15 cellular contexts compared by ENCODE assay signal in the genomic region with DNA sequence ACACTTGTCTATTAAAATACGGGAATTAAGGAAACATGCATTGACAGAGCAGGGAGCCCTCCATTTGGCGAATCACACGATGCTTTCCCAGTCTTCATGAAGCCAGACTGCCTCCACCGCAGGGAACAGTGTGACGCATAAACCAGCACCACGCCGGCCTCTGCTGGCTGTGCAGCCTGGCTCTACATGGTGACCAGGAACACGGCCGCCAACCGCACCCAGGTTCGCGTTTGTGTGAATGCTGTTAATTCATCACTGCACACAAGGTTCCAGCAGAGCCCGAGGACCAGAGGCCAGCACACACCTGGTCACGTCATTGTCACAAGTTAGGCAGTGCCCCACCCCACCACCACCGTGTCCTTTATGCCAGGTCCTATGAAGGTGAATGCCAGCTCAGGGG. TPM values are rescaled to one million over a fixed set of nuclear protein-coding genes. Genes with fewer than 3 reads are reported as not detected.
DNase-seq lines count a peak whose midpoint lies in the region; ATAC-seq and TF ChIP-seq lines count a peak whose summit lies in the region.
"Had no signal": no experiment of that assay in that cellular context is flagged by ENCODE, and none has a peak within 500 bp of the region (broad histone marks: within the 10 kb centered on the region; RNA-seq: fewer than 3 reads in every experiment).

No MANE protein-coding gene starts in this region.

- DNase-seq in activated naive CD8-positive, alpha-beta T cell treated with anti-CD3 and anti-CD28 coated beads, Interleukin-2, amount 10 ng/mL, durations not matched to agents 7 days and 5 days = no peak
- DNase-seq in activated naive CD8-positive, alpha-beta T cell treated with anti-CD3 and anti-CD28 coated beads for 36 hours = no peak
- DNase-seq in T-cell (no peak), lower lobe of right lung (no peak), head of caudate nucleus (no peak), NCI-H1417 (lab: John Stamatoyannopoulos, UW) (no peak)
- DNase-seq in activated T-helper 1 cell treated with anti-CD3 and anti-CD28 coated beads, Interleukin-12 subunit alpha, Interleukin-12 subunit beta, Interleukin-2, Interleukin-4 antibody, amounts not matched to agents 30 ng/mL and 10 ng/mL and 1 ng/mL, durations not matched to agents 14 hours and 24 hours and 36 hours (ENCODE audit: low spot score) = no peak
- DNase-seq: GOT3, KBM-7, NCI-H1048, NCI-H1694, NCI-H345 had no signal

- TF ChIP-seq CTCF in lower lobe of right lung (IDR thresholded peaks at IDR 0.05) = no peak

- CTCF ChIA-PET in T-cell (lab: Charles Lee) = interaction anchor here in 1 of 2 donors (0.6 kb wide), 1 partner anchor 50 kb away, joined by 3 read pairs; no protein-coding TSS in a partner anchor

- H3K4me1 ChIP-seq in lower lobe of right lung = no peaks in the 10 kb centered on the region

- no peaks in the 10 kb centered on the region for H3K9me3 Mint-ChIP-seq in activated naive CD8-positive, alpha-beta T cell treated with anti-CD3 and anti-CD28 coated beads, Interleukin-2, amount 10 ng/mL, durations not matched to agents 7 days and 5 days
- no peaks in the 10 kb centered on the region for H3K9me3 Mint-ChIP-seq in activated naive CD8-positive, alpha-beta T cell treated with anti-CD3 and anti-CD28 coated beads for 36 hours
- H3K9me3 Mint-ChIP-seq in T-cell = no peaks in the 10 kb centered on the region
- H3K9me3 Mint-ChIP-seq in activated T-helper 1 cell treated with anti-CD3 and anti-CD28 coated beads, Interleukin-12 subunit alpha, Interleukin-12 subunit beta, Interleukin-2, Interleukin-4 antibody, amounts not matched to agents 30 ng/mL and 10 ng/mL and 1 ng/mL, durations not matched to agents 14 hours and 24 hours and 36 hours = no peaks in the 10 kb centered on the region

- no peak overlapping the region for H3K4me3 Mint-ChIP-seq in activated naive CD8-positive, alpha-beta T cell treated with anti-CD3 and anti-CD28 coated beads, Interleukin-2, amount 10 ng/mL, durations not matched to agents 7 days and 5 days
- no peak overlapping the region for H3K4me3 Mint-ChIP-seq in activated naive CD8-positive, alpha-beta T cell treated with anti-CD3 and anti-CD28 coated beads for 36 hours
- H3K4me3 Mint-ChIP-seq in T-cell = peak overlapping the region in 1 of 3 donors; percentile 68
- no peak overlapping the region for H3K4me3 Mint-ChIP-seq in activated T-helper 1 cell treated with anti-CD3 and anti-CD28 coated beads, Interleukin-12 subunit alpha, Interleukin-12 subunit beta, Interleukin-2, Interleukin-4 antibody, amounts not matched to agents 30 ng/mL and 10 ng/mL and 1 ng/mL, durations not matched to agents 14 hours and 24 hours and 36 hours

- H3K27me3 ChIP-seq in lower lobe of right lung (ENCODE audit: low read depth) = no peaks in the 10 kb centered on the region

- no peak for ATAC-seq in activated naive CD8-positive, alpha-beta T cell treated with anti-CD3 and anti-CD28 coated beads, Interleukin-2, amount 10 ng/mL, durations not matched to agents 7 days and 5 days (ENCODE audit: low read depth)
- no peak for ATAC-seq in T-cell (replicated peaks in 1 of 4)
- no peak for ATAC-seq in lower lobe of right lung

- no peak overlapping the region for H3K4me3 ChIP-seq in lower lobe of right lung

- peaks cover 16% of the 10 kb centered on the region for H3K4me1 Mint-ChIP-seq in activated naive CD8-positive, alpha-beta T cell treated with anti-CD3 and anti-CD28 coated beads, Interleukin-2, amount 10 ng/mL, durations not matched to agents 7 days and 5 days
- H3K4me1 Mint-ChIP-seq in activated naive CD8-positive, alpha-beta T cell treated with anti-CD3 and anti-CD28 coated beads for 36 hours = peaks cover 28% of the 10 kb centered on the region
- peaks cover 43 to 57% (median 48%) of the 10 kb centered on the region in 3 donors for H3K4me1 Mint-ChIP-seq in T-cell
- peaks cover 12% of the 10 kb centered on the region for H3K4me1 Mint-ChIP-seq in activated T-helper 1 cell treated with anti-CD3 and anti-CD28 coated beads, Interleukin-12 subunit alpha, Interleukin-12 subunit beta, Interleukin-2, Interleukin-4 antibody, amounts not matched to agents 30 ng/mL and 10 ng/mL and 1 ng/mL, durations not matched to agents 14 hours and 24 hours and 36 hours (ENCODE audit: low read depth)

- H3K9me3 ChIP-seq in lower lobe of right lung = no peaks in the 10 kb centered on the region

- peaks cover 6% of the 10 kb centered on the region for H3K36me3 Mint-ChIP-seq in activated naive CD8-positive, alpha-beta T cell treated with anti-CD3 and anti-CD28 coated beads, Interleukin-2, amount 10 ng/mL, durations not matched to agents 7 days and 5 days
- H3K36me3 Mint-ChIP-seq in activated naive CD8-positive, alpha-beta T cell treated with anti-CD3 and anti-CD28 coated beads for 36 hours = peaks cover 6% of the 10 kb centered on the region
- H3K36me3 Mint-ChIP-seq in T-cell = peaks cover 6% of the 10 kb centered on the region
- peaks cover 8% of the 10 kb centered on the region for H3K36me3 Mint-ChIP-seq in activated T-helper 1 cell treated with anti-CD3 and anti-CD28 coated beads, Interleukin-12 subunit alpha, Interleukin-12 subunit beta, Interleukin-2, Interleukin-4 antibody, amounts not matched to agents 30 ng/mL and 10 ng/mL and 1 ng/mL, durations not matched to agents 14 hours and 24 hours and 36 hours (ENCODE audit: low read depth)

- intact Hi-C loops in lower lobe of right lung (cut with DNase I) (no loop called here), head of caudate nucleus (cut with DNase I) (no loop called here)
- intact Hi-C loops in activated T-helper 1 cell treated with anti-CD3 and anti-CD28 coated beads, Interleukin-12 subunit alpha, Interleukin-12 subunit beta, Interleukin-2, Interleukin-4 antibody, amounts not matched to agents 30 ng/mL and 10 ng/mL and 1 ng/mL, durations not matched to agents 14 hours and 24 hours and 36 hours (cut with micrococcal nuclease) = no loop called here

- H3K36me3 ChIP-seq in lower lobe of right lung = peaks cover 96% of the 10 kb centered on the region

- peak overlapping the region; percentile 89 for H3K27ac Mint-ChIP-seq in activated naive CD8-positive, alpha-beta T cell treated with anti-CD3 and anti-CD28 coated beads, Interleukin-2, amount 10 ng/mL, durations not matched to agents 7 days and 5 days
- H3K27ac Mint-ChIP-seq in activated naive CD8-positive, alpha-beta T cell treated with anti-CD3 and anti-CD28 coated beads for 36 hours = no peak overlapping the region
- peak overlapping the region; percentile 89 to 90 for H3K27ac Mint-ChIP-seq in T-cell
- no peak overlapping the region for H3K27ac Mint-ChIP-seq in activated T-helper 1 cell treated with anti-CD3 and anti-CD28 coated beads, Interleukin-12 subunit alpha, Interleukin-12 subunit beta, Interleukin-2, Interleukin-4 antibody, amounts not matched to agents 30 ng/mL and 10 ng/mL and 1 ng/mL, durations not matched to agents 14 hours and 24 hours and 36 hours

- H3K27me3 Mint-ChIP-seq in activated naive CD8-positive, alpha-beta T cell treated with anti-CD3 and anti-CD28 coated beads, Interleukin-2, amount 10 ng/mL, durations not matched to agents 7 days and 5 days = no peaks in the 10 kb centered on the region
- H3K27me3 Mint-ChIP-seq in activated naive CD8-positive, alpha-beta T cell treated with anti-CD3 and anti-CD28 coated beads for 36 hours = no peaks in the 10 kb centered on the region
- H3K27me3 Mint-ChIP-seq in T-cell = no peaks in the 10 kb centered on the region
- no peaks in the 10 kb centered on the region for H3K27me3 Mint-ChIP-seq in activated T-helper 1 cell treated with anti-CD3 and anti-CD28 coated beads, Interleukin-12 subunit alpha, Interleukin-12 subunit beta, Interleukin-2, Interleukin-4 antibody, amounts not matched to agents 30 ng/mL and 10 ng/mL and 1 ng/mL, durations not matched to agents 14 hours and 24 hours and 36 hours (ENCODE audit: insufficient read depth)

- POLR2A ChIA-PET in activated naive CD8-positive, alpha-beta T cell treated with anti-CD3 and anti-CD28 coated beads, Interleukin-2, amount 10 ng/mL, durations not matched to agents 7 days and 5 days (lab: Charles Lee) = interaction anchor here (1.3 kb wide), 1 partner anchor 10 kb away, joined by 3 read pairs; no protein-coding TSS in a partner anchor
- POLR2A ChIA-PET in T-cell (lab: Charles Lee) = no interaction called here

- peak overlapping the region; percentile 18 for H3K27ac ChIP-seq in lower lobe of right lung
- H3K27ac ChIP-seq: HL-60 had no signal

RNA-seq across cellular contexts. Expression of gene TMEM204, which starts 26.7 kb away (rescaled TPM):
- total RNA-seq in activated naive CD8-positive, alpha-beta T cell treated with anti-CD3 and anti-CD28 coated beads, Interleukin-2, amount 10 ng/mL, durations not matched to agents 7 days and 5 days = 10 to 100 TPM; 68.3 to 72.0 TPM
- 10 to 100 TPM; 21.2 to 23.7 TPM for total RNA-seq in activated naive CD8-positive, alpha-beta T cell treated with anti-CD3 and anti-CD28 coated beads for 36 hours
- 100 to 1,000 TPM in 3 of 5 donors, 10 to 100 TPM in 2; 33.1 to 158 (median 115) TPM for total RNA-seq in T-cell
- total RNA-seq in lower lobe of right lung = 63.1 TPM
- 22.8 and 23.7 TPM in 2 replicates for total RNA-seq in activated T-helper 1 cell treated with anti-CD3 and anti-CD28 coated beads, Interleukin-12 subunit alpha, Interleukin-12 subunit beta, Interleukin-2, Interleukin-4 antibody, amounts not matched to agents 30 ng/mL and 10 ng/mL and 1 ng/mL, durations not matched to agents 14 hours and 24 hours and 36 hours
- total RNA-seq: Daoy, M059J had no signal

RNA-seq across cellular contexts. Expression of gene IFT140, which starts 51.7 kb away (rescaled TPM):
- total RNA-seq in activated naive CD8-positive, alpha-beta T cell treated with anti-CD3 and anti-CD28 coated beads, Interleukin-2, amount 10 ng/mL, durations not matched to agents 7 days and 5 days = 10 to 100 TPM; 11.7 to 12.8 TPM
- 1 to 10 TPM; 7.1 to 9.5 TPM for total RNA-seq in activated naive CD8-positive, alpha-beta T cell treated with anti-CD3 and anti-CD28 coated beads for 36 hours
- total RNA-seq in T-cell (10 to 100 TPM in 2 of 5 donors, 1 to 10 TPM in 3; 5.5 to 19.8 (median 8.1) TPM), lower lobe of right lung (42.2 TPM)
- 8.8 and 9.5 TPM in 2 replicates for total RNA-seq in activated T-helper 1 cell treated with anti-CD3 and anti-CD28 coated beads, Interleukin-12 subunit alpha, Interleukin-12 subunit beta, Interleukin-2, Interleukin-4 antibody, amounts not matched to agents 30 ng/mL and 10 ng/mL and 1 ng/mL, durations not matched to agents 14 hours and 24 hours and 36 hours

RNA-seq across cellular contexts. Expression of gene CRAMP1, which starts 52.0 kb away (rescaled TPM):
- 10 to 100 TPM; 25.2 to 27.8 TPM for total RNA-seq in activated naive CD8-positive, alpha-beta T cell treated with anti-CD3 and anti-CD28 coated beads, Interleukin-2, amount 10 ng/mL, durations not matched to agents 7 days and 5 days
- 10 to 100 TPM; 14.4 to 17.0 TPM for total RNA-seq in activated naive CD8-positive, alpha-beta T cell treated with anti-CD3 and anti-CD28 coated beads for 36 hours
- total RNA-seq in T-cell (10 to 100 TPM; 26.4 to 36.4 (median 33.0) TPM), lower lobe of right lung (24.1 TPM)
- total RNA-seq in activated T-helper 1 cell treated with anti-CD3 and anti-CD28 coated beads, Interleukin-12 subunit alpha, Interleukin-12 subunit beta, Interleukin-2, Interleukin-4 antibody, amounts not matched to agents 30 ng/mL and 10 ng/mL and 1 ng/mL, durations not matched to agents 14 hours and 24 hours and 36 hours = 38.6 and 38.7 TPM in 2 replicates

Comparison
In these comparisons a context has a peak if more than half of its experiments do, and no peak if none do; other contexts are left out.
1. H3K27ac Mint-ChIP-seq: peak in activated naive CD8-positive, alpha-beta T cell treated with anti-CD3 and anti-CD28 coated beads, Interleukin-2, amount 10 ng/mL, durations not matched to agents 7 days and 5 days (single experiment) and T-cell (2 of 2); none in activated naive CD8-positive, alpha-beta T cell treated with anti-CD3 and anti-CD28 coated beads for 36 hours (single experiment) and activated T-helper 1 cell treated with anti-CD3 and anti-CD28 coated beads, Interleukin-12 subunit alpha, Interleukin-12 subunit beta, Interleukin-2, Interleukin-4 antibody, amounts not matched to agents 30 ng/mL and 10 ng/mL and 1 ng/mL, durations not matched to agents 14 hours and 24 hours and 36 hours (single experiment).